In the genomic region with DNA sequence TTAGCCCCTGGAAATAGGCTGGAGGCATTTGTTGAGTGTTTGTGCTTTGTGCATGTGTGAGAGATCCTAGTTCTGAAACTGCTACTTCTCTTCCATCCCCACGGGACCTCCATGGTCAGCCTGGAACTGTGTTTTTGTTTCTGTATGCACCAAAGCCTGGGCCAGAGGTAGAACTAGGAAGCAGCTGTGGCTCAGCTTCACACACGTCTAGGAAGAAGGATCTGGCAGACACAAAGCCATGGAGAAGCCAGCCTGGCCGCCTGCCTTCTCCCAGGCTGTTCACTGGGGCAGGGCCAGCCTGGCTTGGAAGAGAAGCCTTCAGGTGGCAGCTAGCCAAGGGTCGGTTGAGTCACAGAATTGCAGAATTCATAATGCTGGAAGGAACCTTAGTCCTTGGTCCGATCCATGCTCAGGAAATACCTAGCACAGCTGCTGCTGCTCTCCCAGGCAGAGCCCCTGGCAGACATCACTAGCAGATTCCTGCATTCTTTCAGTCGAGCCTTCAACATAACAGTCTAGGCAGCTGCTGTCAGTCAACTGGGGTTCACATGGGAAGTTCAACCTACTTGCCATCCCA, we compare ENCODE assay signal across 8 cellular contexts. TPM values are rescaled to one million over a fixed set of nuclear protein-coding genes. Genes with fewer than 3 reads are reported as not detected.
A peak's percentile ranks its signal among the peaks of the same experiment; 100 is the strongest.
DNase-seq lines count a peak whose midpoint lies in the region; ATAC-seq and TF ChIP-seq lines count a peak whose summit lies in the region.

No MANE protein-coding gene starts in this region.

- H3K27ac ChIP-seq in lung (ENCODE audit: low read depth in 1 of 2, low read length in 1 of 2) (peak overlapping the region; percentile 65 to 89), tibial nerve (peak overlapping the region in 3 of 4 donors; percentile 35 to 80 (median 58))

- TF ChIP-seq POLR2A in tibial nerve (IDR thresholded peaks at IDR 0.05): no peak

- H3K4me3 Mint-ChIP-seq in CD14-positive monocyte: no peak overlapping the region

- H3K36me3 Mint-ChIP-seq in CD14-positive monocyte: peaks cover 31 to 42% of the 10 kb centered on the region in 2 donors

- H3K4me1 Mint-ChIP-seq in CD14-positive monocyte: peaks cover 37% of the 10 kb centered on the region

- H3K27ac Mint-ChIP-seq in CD14-positive monocyte: peak overlapping the region in 5 of 7 donors; percentile 23 to 84 (median 79)

- DNase-seq in CD14-positive monocyte (ENCODE audit: low spot score) (peak; percentile 66), NCI-H2029 treated with DMSO at 0.1 percent for 48 hours (lab: John Stamatoyannopoulos, UW) (peak; percentile 63), choroid plexus epithelial cell (ENCODE audit: low read depth) (peak; percentile 99), lung (ENCODE audit: low spot score) (peak; percentile 83), tibial nerve (ENCODE audit: low spot score in 2 of 2) (peak; percentile 87 to 93), NOMO-1 (lab: John Stamatoyannopoulos, UW; ENCODE audit: unreplicated experiment in 2 of 2) (no peak)

- intact Hi-C loops in CD14-positive monocyte (cut with micrococcal nuclease): no loop called here

- WGBS in lung, 2 donors: 11 to 12% methylated on average over 6 of the region's 6 CpGs
- WGBS in tibial nerve, 2 donors: 12 to 14% methylated on average over 5 to 6 of the region's 6 CpGs

- no peaks in the 10 kb centered on the region for H3K9me3 Mint-ChIP-seq in CD14-positive monocyte

- H3K36me3 ChIP-seq in lung (ENCODE audit: control insufficient read depth in 2 of 2, insufficient read depth in 2 of 2, low read length in 2 of 2) (no peaks in the 10 kb centered on the region), tibial nerve (no peaks in the 10 kb centered on the region)

- TF ChIP-seq CTCF in CD14-positive monocyte (IDR thresholded peaks at IDR 0.05): no peak
- no peak for TF ChIP-seq CTCF in choroid plexus epithelial cell (conservative IDR thresholded peaks at IDR 0.05; ENCODE audit: low read depth, low read length)
- no peak for TF ChIP-seq CTCF in lung (IDR thresholded peaks at IDR 0.05; ENCODE audit: control extremely low read depth, extremely low read depth)
- no peak for TF ChIP-seq CTCF in tibial nerve (IDR thresholded peaks at IDR 0.05)

- peak; percentile 86 for ATAC-seq in lung (ENCODE audit: insufficient read depth, low FRiP score)
- ATAC-seq in HG02763 (IDR thresholded peaks at IDR 0.05; ENCODE audit: unreplicated experiment): no peak
- no peak for ATAC-seq in HG03460 (IDR thresholded peaks at IDR 0.05; ENCODE audit: unreplicated experiment)

- H3K4me1 ChIP-seq in lung (ENCODE audit: control insufficient read depth in 2 of 2, insufficient read depth in 2 of 2, low read length in 2 of 2) (peaks cover 9 to 12% of the 10 kb centered on the region in 2 donors), tibial nerve (peaks cover 0 to 23% (median 11%) of the 10 kb centered on the region in 4 donors)

- H3K4me3 ChIP-seq in choroid plexus epithelial cell (ENCODE audit: low read depth, low read length): no peak overlapping the region
- H3K4me3 ChIP-seq in lung: no peak overlapping the region
- H3K4me3 ChIP-seq in tibial nerve: no peak overlapping the region

- peak; percentile 18 to 80 for TF ChIP-seq EP300 in tibial nerve (IDR thresholded peaks at IDR 0.05)

- H3K27me3 Mint-ChIP-seq in CD14-positive monocyte (ENCODE audit: low read depth in 3 of 3): no peaks in the 10 kb centered on the region

- no peaks in the 10 kb centered on the region for H3K27me3 ChIP-seq in lung (ENCODE audit: control insufficient read depth, insufficient read depth)
- no peaks in the 10 kb centered on the region for H3K27me3 ChIP-seq in tibial nerve

- H3K9me3 ChIP-seq in lung (ENCODE audit: control insufficient read depth in 2 of 2, insufficient read depth in 1 of 2, low read length in 1 of 2) (no peaks in the 10 kb centered on the region), tibial nerve (no peaks in the 10 kb centered on the region)

RNA-seq across cellular contexts. Expression of gene RIN3, which starts 27.0 kb away (rescaled TPM):
- polyA plus RNA-seq in CD14-positive monocyte (10 to 100 TPM; 42.8 to 54.6 TPM), lung (10 to 100 TPM; 19.3 to 52.4 TPM)
- total RNA-seq in lung (10 to 100 TPM; 28.1 to 55.5 TPM), tibial nerve (10 to 100 TPM; 14.2 to 34.2 (median 15.5) TPM)

Comparison
In these comparisons a context has a peak if more than half of its experiments do, and no peak if none do; other contexts are left out.
1. DNase-seq: peak in CD14-positive monocyte (single experiment), NCI-H2029 treated with DMSO at 0.1 percent for 48 hours (single experiment), choroid plexus epithelial cell (single experiment), lung (single experiment) and tibial nerve (2 of 2); none in NOMO-1 (0 of 2).